ENCODE assay signal across 1 cellular context in the genomic region with DNA sequence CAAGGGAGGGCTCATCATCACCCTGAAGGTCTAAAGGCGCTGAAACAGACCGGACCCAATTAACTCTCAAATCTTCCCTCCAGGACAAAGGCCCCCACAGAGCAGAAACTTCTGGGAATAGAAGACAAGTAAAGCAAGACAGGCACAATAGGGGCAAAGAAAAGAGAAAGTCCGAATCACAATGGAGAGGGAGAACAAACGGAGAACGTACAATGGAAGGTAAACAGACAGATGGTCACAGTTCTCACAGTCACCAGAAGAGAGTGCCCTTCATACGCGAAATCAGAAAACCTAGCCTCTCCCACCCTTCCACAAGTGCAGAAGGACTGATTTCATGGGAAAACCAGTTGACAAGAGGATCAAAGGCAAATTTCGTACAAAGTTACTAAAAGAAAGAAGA. TPM values are rescaled to one million over a fixed set of nuclear protein-coding genes. Genes with fewer than 3 reads are reported as not detected.
"Had no signal": no experiment of that assay in that cellular context is flagged by ENCODE, and none has a peak within 500 bp of the region (broad histone marks: within the 10 kb centered on the region; RNA-seq: fewer than 3 reads in every experiment).

No MANE protein-coding gene starts in this region.

RNA-seq across cellular contexts. Expression of gene PNMA6F, which starts 35.9 kb away (rescaled TPM):
- total RNA-seq: GM12878 had no signal
- polyA plus RNA-seq: GM12878 had no signal
